ENCODE assay signal across 8 cellular contexts in genomic region chr1:39411526-39411925, GRCh38.
DNase-seq lines count a peak whose midpoint lies in the region; ATAC-seq, FAIRE-seq and TF ChIP-seq lines count a peak whose summit lies in the region.
"Had no signal": no experiment of that assay in that cellular context is flagged by ENCODE, and none has a peak within 500 bp of the region (broad histone marks: within the 10 kb centered on the region; RNA-seq: fewer than 3 reads in every experiment).

No MANE protein-coding gene starts in this region.

- no peak for TF ChIP-seq RAD21 in GM12878 (IDR thresholded peaks at IDR 0.05; ENCODE audit: insufficient read depth, low read depth, low read length)

- H3K79me2 ChIP-seq in GM12878 (ENCODE audit: control insufficient read depth, insufficient read depth, low read length) (peaks cover 6% of the 10 kb centered on the region), keratinocyte (ENCODE audit: control insufficient read depth, insufficient read depth, low read length) (peaks cover 60% of the 10 kb centered on the region)

- H3K4me1 ChIP-seq in GM12878 (ENCODE audit: control insufficient read depth, insufficient read depth, low read length) (peaks cover 33% of the 10 kb centered on the region), keratinocyte (ENCODE audit: control insufficient read depth, extremely low read depth, insufficient read depth, low read length) (peaks cover 45% of the 10 kb centered on the region), subcutaneous abdominal adipose tissue (ENCODE audit: control insufficient read depth in 5 of 5, insufficient read depth in 5 of 5, low read length in 5 of 5) (peaks cover 13 to 84% (median 81%) of the 10 kb centered on the region in 5 donors)

- DNase-seq in HFF-Myc (ENCODE audit: extremely low read depth, low read depth) (no peak), GM12878 (ENCODE audit: low read depth, low spot score) (no peak), keratinocyte (ENCODE audit: low read depth, low spot score) (no peak), DMS79 (lab: John Stamatoyannopoulos, UW) (no peak), AML-193 (lab: John Stamatoyannopoulos, UW) (no peak), putamen (ENCODE audit: low spot score) (no peak)
- DNase-seq: NCI-H187 treated with DMSO at 0.1 percent for 48 hours had no signal

- TF ChIP-seq EP300 in GM12878 (IDR thresholded peaks at IDR 0.05; ENCODE audit: borderline replicate concordance in 1 of 2, control insufficient read depth in 1 of 2, low read depth in 2 of 2, low read length in 2 of 2): no peak

- BruUV-seq in GM12878 (replicated peaks; lab: Mats Ljungman, UMichigan): no TSS peak

- dilution Hi-C loops in keratinocyte (cut with MboI; ENCODE audit: extremely low pct_ligation_motif_present, low sequenced_read_pairs): no loop called here

- H3K9me3 ChIP-seq in GM12878 (replicated peaks; ENCODE audit: control insufficient read depth, insufficient read depth, low read length): no peaks in the 10 kb centered on the region
- no peaks in the 10 kb centered on the region for H3K9me3 ChIP-seq in keratinocyte (ENCODE audit: control insufficient read depth, low read depth, low read length)
- H3K9me3 ChIP-seq in subcutaneous abdominal adipose tissue (ENCODE audit: control insufficient read depth in 5 of 5, low read length in 5 of 5): no peaks in the 10 kb centered on the region

- no peak overlapping the region for H2AFZ ChIP-seq in GM12878 (ENCODE audit: control insufficient read depth, low read depth, low read length)
- H2AFZ ChIP-seq in keratinocyte (ENCODE audit: control insufficient read depth, low read length): no peak overlapping the region

- H3K4me2 ChIP-seq in GM12878 (ENCODE audit: control insufficient read depth, insufficient read depth): no peak overlapping the region
- H3K4me2 ChIP-seq in keratinocyte (ENCODE audit: control insufficient read depth, extremely low read depth, insufficient read depth, low read depth, low read length): peak overlapping the region; percentile 86

- no peak for TF ChIP-seq CTCF in HFF-Myc (IDR thresholded peaks at IDR 0.05; ENCODE audit: low read depth, low read length, missing control alignments)
- TF ChIP-seq CTCF in GM12878 (IDR thresholded peaks at IDR 0.05 in 2 of 3, conservative IDR thresholded peaks at IDR 0.05 in 1 of 3; ENCODE audit: control insufficient read depth in 2 of 3, extremely low read depth in 1 of 3, insufficient read depth in 1 of 3, low read depth in 3 of 3, low read length in 3 of 3): no peak
- TF ChIP-seq CTCF in keratinocyte (optimal IDR thresholded peaks at IDR 0.05 in 1 of 3, IDR thresholded peaks at IDR 0.05 in 1 of 3, conservative IDR thresholded peaks at IDR 0.05 in 1 of 3; ENCODE audit: extremely low read depth in 1 of 3, insufficient read depth in 2 of 3, low read length in 3 of 3): no peak

- peak overlapping the region; percentile 51; the same call in 1 of the 2 replicates for H3K27ac ChIP-seq in GM12878 (ENCODE audit: control insufficient read depth, insufficient read depth)
- peak overlapping the region; percentile 1 for H3K27ac ChIP-seq in keratinocyte (ENCODE audit: control insufficient read depth, insufficient read depth, low read length)
- H3K27ac ChIP-seq in subcutaneous abdominal adipose tissue (ENCODE audit: low read depth, low read length): peak overlapping the region; percentile 48

- H4K20me1 ChIP-seq in GM12878 (ENCODE audit: control insufficient read depth, insufficient read depth) (peaks cover 6% of the 10 kb centered on the region; the same call in 1 of the 2 replicates), keratinocyte (ENCODE audit: control insufficient read depth, extremely low read depth, insufficient read depth, low read length) (peaks cover 15% of the 10 kb centered on the region)

- RAD21 ChIA-PET in GM12878 (lab: Charles Lee; ENCODE audit: unreplicated experiment): interaction anchor here (0.6 to 2.4 kb wide), 15 partner anchors 12 to 313 kb away, joined by 3 to 10 read pairs (median 4); no protein-coding TSS in a partner anchor

- H3K9me1 ChIP-seq in keratinocyte (ENCODE audit: control insufficient read depth, extremely low read depth, insufficient read depth, low read length): peaks cover 6% of the 10 kb centered on the region

- H3K9ac ChIP-seq in GM12878 (ENCODE audit: control insufficient read depth, insufficient read depth, low read length) (no peak overlapping the region), keratinocyte (ENCODE audit: control insufficient read depth, extremely low read depth, insufficient read depth, low read length) (peak overlapping the region; percentile 37), subcutaneous abdominal adipose tissue (ENCODE audit: low read length in 5 of 5) (peak overlapping the region; percentile 16 to 63 (median 45))

- TF ChIP-seq POLR2A in GM12878 (IDR thresholded peaks at IDR 0.05; ENCODE audit: low read depth, low read length): no peak

- H3K36me3 ChIP-seq in GM12878 (ENCODE audit: control insufficient read depth in 2 of 2, insufficient read depth in 2 of 2, low read length in 1 of 2): peaks cover 2 to 6% of the 10 kb centered on the region in 2 experiments
- peaks cover 11 to 29% of the 10 kb centered on the region in 2 experiments for H3K36me3 ChIP-seq in keratinocyte (ENCODE audit: control insufficient read depth in 2 of 2, extremely low read depth in 1 of 2, insufficient read depth in 2 of 2, low read length in 2 of 2)
- peaks cover 0 to 18% (median 10%) of the 10 kb centered on the region in 5 donors for H3K36me3 ChIP-seq in subcutaneous abdominal adipose tissue (ENCODE audit: control insufficient read depth in 5 of 5, insufficient read depth in 5 of 5, low read length in 5 of 5)

- FAIRE-seq in GM12878 (lab: Jason Lieb, UNC) (no peak), keratinocyte (lab: Jason Lieb, UNC) (no peak)

- 76% methylated on average over 2 of the region's 2 CpGs for WGBS in GM12878 (ENCODE audit: insufficient coverage, insufficient replicate concordance, low lambda C conversion rate, missing lambda C conversion rate)

- POLR2A ChIA-PET in GM12878 (lab: Charles Lee): interaction anchor here (1.0 kb wide), 1 partner anchor 13 kb away, joined by 3 read pairs; no protein-coding TSS in a partner anchor

- SMC1A ChIA-PET in GM12878 (lab: Charles Lee; ENCODE audit: uncharacterized antibody, unreplicated experiment): interaction anchor here (0.7 to 2.9 kb wide), 21 partner anchors 10 to 312 kb away, joined by 3 to 19 read pairs (median 5); no protein-coding TSS in a partner anchor

- ATAC-seq in GM12878: no peak

- in situ Hi-C loops in GM12878 (cut with MboI): no loop called here

- H3K4me3 ChIP-seq in HFF-Myc (replicated peaks; ENCODE audit: low read depth, low read length) (peak overlapping the region; percentile 66), GM12878 (no peak overlapping the region), keratinocyte (ENCODE audit: control insufficient read depth in 2 of 3, extremely low read depth in 1 of 3, insufficient read depth in 2 of 3, low read depth in 1 of 3, low read length in 3 of 3) (peak overlapping the region; percentile 3 to 47 (median 27)), subcutaneous abdominal adipose tissue (ENCODE audit: low read depth in 1 of 5, low read length in 5 of 5) (peak overlapping the region; percentile 23 to 88 (median 75))

- CTCF ChIA-PET in GM12878 (lab: Yijun Ruan, JAX): interaction anchor here (0.9 to 3.7 kb wide), 23 partner anchors 9 to 313 kb away, joined by 3 to 23 read pairs (median 4); no protein-coding TSS in a partner anchor

- intact Hi-C loops in GM12878 (cut with micrococcal nuclease; ENCODE audit: unreplicated experiment): no loop called here

- H3K27me3 ChIP-seq in GM12878 (replicated peaks in 1 of 2; ENCODE audit: control insufficient read depth in 2 of 2, insufficient read depth in 2 of 2, low read length in 1 of 2) (no peaks in the 10 kb centered on the region), keratinocyte (ENCODE audit: control insufficient read depth, extremely low read depth, insufficient read depth, low read length) (no peaks in the 10 kb centered on the region), subcutaneous abdominal adipose tissue (ENCODE audit: control insufficient read depth in 5 of 5, insufficient read depth in 4 of 5, low read length in 5 of 5) (no peaks in the 10 kb centered on the region)

TF ChIP-seq in GM12878, 131 proteins besides CTCF, POLR2A, EP300 and RAD21 (continues in another document):
- TF ChIP-seq USF1 (IDR thresholded peaks at IDR 0.05; ENCODE audit: borderline replicate concordance, extremely low read length, insufficient read depth, low read depth, low read length): no peak
- TF ChIP-seq SIN3A (IDR thresholded peaks at IDR 0.05; ENCODE audit: low read depth, low read length): no peak
- TF ChIP-seq BCL3 (IDR thresholded peaks at IDR 0.05; ENCODE audit: borderline replicate concordance, insufficient read depth, low read depth, low read length, poor library complexity, severe bottlenecking): no peak
- TF ChIP-seq IRF5 (IDR thresholded peaks at IDR 0.05; ENCODE audit: borderline replicate concordance): no peak

Comparison
In these comparisons a context has a peak if more than half of its experiments do, and no peak if none do; other contexts are left out.
1. H3K27ac ChIP-seq: peak in every context shown above with its lines; median percentile 51 in GM12878; 48 in subcutaneous abdominal adipose tissue; 1 in keratinocyte.